In the genomic region with DNA sequence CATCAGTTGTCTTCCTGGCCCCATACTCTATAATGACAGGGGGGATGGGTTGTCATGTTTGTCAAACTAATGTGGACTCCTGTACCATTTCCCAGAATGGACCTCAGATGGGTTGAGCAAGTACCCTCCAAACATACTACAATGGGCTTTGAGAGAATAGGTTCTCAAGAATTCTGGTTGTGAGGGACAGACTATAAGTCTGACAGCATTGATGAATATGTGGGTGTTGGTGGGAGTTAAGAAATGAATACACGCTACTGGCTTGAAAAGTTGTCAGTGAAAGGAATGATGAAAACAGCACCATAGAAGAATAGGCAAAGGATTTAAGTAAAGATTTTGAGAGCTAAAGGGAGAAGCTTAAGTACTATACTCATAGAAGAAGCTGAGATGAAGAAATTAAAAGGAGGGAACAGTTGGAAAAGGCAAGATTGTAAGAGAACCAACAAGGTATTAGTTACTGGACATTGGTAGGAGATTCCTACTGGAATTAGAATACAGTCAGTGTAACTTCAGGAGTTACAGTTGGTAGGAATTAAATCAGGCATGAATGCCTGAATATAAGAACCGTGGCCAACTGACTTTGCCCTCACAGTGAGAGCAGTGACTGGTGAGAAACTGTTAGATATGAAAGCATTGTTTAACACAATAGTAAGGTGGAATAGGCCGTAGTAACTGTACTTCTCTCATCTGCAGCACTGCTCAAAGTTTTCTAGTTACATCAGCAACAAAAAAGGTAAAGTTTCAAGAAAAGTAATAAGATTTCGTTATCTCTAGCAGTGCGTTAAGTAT, we compare ENCODE assay signal across 15 cellular contexts.
DNase-seq lines count a peak whose midpoint lies in the region; ATAC-seq, FAIRE-seq and TF ChIP-seq lines count a peak whose summit lies in the region.
"Had no signal": no experiment of that assay in that cellular context is flagged by ENCODE, and none has a peak within 500 bp of the region (broad histone marks: within the 10 kb centered on the region; RNA-seq: fewer than 3 reads in every experiment).

No MANE protein-coding gene starts in this region.

- no peaks in the 10 kb centered on the region for H4K20me1 ChIP-seq in H9 (ENCODE audit: control insufficient read depth, insufficient read depth, insufficient read length)
- H4K20me1 ChIP-seq in mammary epithelial cell (ENCODE audit: insufficient read depth, low read length), result no peaks in the 10 kb centered on the region

- no peak overlapping the region for H2BK15ac ChIP-seq in H9 (ENCODE audit: low read depth, low read length)

- H4K5ac ChIP-seq in H9 (ENCODE audit: insufficient read length, low read depth, low read length), result no peak overlapping the region

- no peaks in the 10 kb centered on the region for H3K9me3 Mint-ChIP-seq in CD4-positive, CD25-positive, alpha-beta regulatory T cell
- H3K9me3 Mint-ChIP-seq in naive B cell (no peaks in the 10 kb centered on the region), H9 (no peaks in the 10 kb centered on the region)

- H3K18ac ChIP-seq in H9 (ENCODE audit: insufficient read length, low read depth, low read length), result no peak overlapping the region

- ATAC-seq in CD4-positive, CD25-positive, alpha-beta regulatory T cell (ENCODE audit: low read depth in 2 of 2), result no peak
- no peak for ATAC-seq in naive B cell (ENCODE audit: low read depth in 2 of 2)

- H3K79me2 ChIP-seq in H9 (ENCODE audit: insufficient read depth, low read length), result no peaks in the 10 kb centered on the region
- H3K79me2 ChIP-seq in mammary epithelial cell (ENCODE audit: insufficient read depth, low read length), result peaks cover 61% of the 10 kb centered on the region

- no peak overlapping the region for H3K56ac ChIP-seq in H9 (ENCODE audit: insufficient read length, low read depth, low read length)

- intact Hi-C loops in mammary epithelial cell (cut with micrococcal nuclease), result no loop called here

- H3K36me3 ChIP-seq in CD4-positive, CD25-positive, alpha-beta regulatory T cell (ENCODE audit: control insufficient read depth, insufficient read depth, low read length), result peaks cover 7% of the 10 kb centered on the region
- H3K36me3 ChIP-seq in mammary epithelial cell (ENCODE audit: insufficient read depth, low read length), result no peaks in the 10 kb centered on the region
- H3K36me3 ChIP-seq: brain microvascular endothelial cell, thyroid gland had no signal

- DNase-seq in CD4-positive, CD25-positive, alpha-beta regulatory T cell, result no peak
- peak; percentile 55 for DNase-seq in astrocyte of the hippocampus (ENCODE audit: low read depth, low spot score)
- no peak for DNase-seq in naive B cell
- DNase-seq in H9, result no peak
- DNase-seq in mammary epithelial cell, result no peak
- DNase-seq in iPS-NIHi11 (ENCODE audit: low spot score), result no peak
- DNase-seq: activated CD4-positive, alpha-beta T cell treated with anti-CD3 and anti-CD28 coated beads, Interleukin-2, amount 50 U/mL, for 4 hours; brain microvascular endothelial cell; COR-L47; H7; hypothalamus; midbrain; NCI-H1417; thyroid gland had no signal

- no peaks in the 10 kb centered on the region for H3K23me2 ChIP-seq in H9 (ENCODE audit: insufficient read length, low read depth, low read length, poor library complexity, severe bottlenecking)

- CTCF ChIA-PET in mammary epithelial cell (lab: Charles Lee; ENCODE audit: low non-redundant PET), result no interaction called here

- no peaks in the 10 kb centered on the region for H3K9me3 ChIP-seq in CD4-positive, CD25-positive, alpha-beta regulatory T cell (ENCODE audit: control insufficient read depth in 2 of 2, low read length in 2 of 2)
- H3K9me3 ChIP-seq in H9 (ENCODE audit: control insufficient read depth, low read depth, low read length), result no peaks in the 10 kb centered on the region
- H3K9me3 ChIP-seq in mammary epithelial cell (replicated peaks; ENCODE audit: insufficient read depth, low read length), result no peaks in the 10 kb centered on the region
- H3K9me3 ChIP-seq: thyroid gland had no signal

- H3T11ph ChIP-seq in H9 (ENCODE audit: low read length), result no peak overlapping the region

- in situ Hi-C loops in mammary epithelial cell (cut with MboI; ENCODE audit: low sequenced_read_pairs in 2 of 2), result no loop called here

- H3K9ac ChIP-seq in H9 (ENCODE audit: extremely low read depth, insufficient read length, low read length), result no peak overlapping the region
- H3K9ac ChIP-seq in mammary epithelial cell (ENCODE audit: insufficient read depth, low read length), result no peak overlapping the region

- no TSS peak for BruUV-seq in mammary epithelial cell (replicated peaks; lab: Mats Ljungman, UMichigan)

- H2BK120ac ChIP-seq in H9 (ENCODE audit: low read depth, low read length, poor library complexity, severe bottlenecking), result no peak overlapping the region

- H3K27me3 Mint-ChIP-seq in CD4-positive, CD25-positive, alpha-beta regulatory T cell, result no peaks in the 10 kb centered on the region
- H3K27me3 Mint-ChIP-seq in naive B cell (no peaks in the 10 kb centered on the region), H9 (ENCODE audit: low read depth) (no peaks in the 10 kb centered on the region)

- H3K4me3 ChIP-seq in CD4-positive, CD25-positive, alpha-beta regulatory T cell (ENCODE audit: low read depth, low read length), result no peak overlapping the region
- no peak overlapping the region for H3K4me3 ChIP-seq in mammary epithelial cell (replicated peaks in 1 of 3; ENCODE audit: insufficient read depth in 1 of 3, low read depth in 2 of 3, low read length in 3 of 3)
- H3K4me3 ChIP-seq: thyroid gland had no signal

- H3K4ac ChIP-seq in H9 (ENCODE audit: low read depth, low read length), result no peak overlapping the region

- peak overlapping the region; percentile 16 to 64 (median 23) for H3K27ac Mint-ChIP-seq in CD4-positive, CD25-positive, alpha-beta regulatory T cell
- H3K27ac Mint-ChIP-seq in naive B cell (peak overlapping the region in 4 of 6 donors; percentile 2 to 62 (median 50)), H9 (no peak overlapping the region)

- H3K27me3 ChIP-seq in CD4-positive, CD25-positive, alpha-beta regulatory T cell (ENCODE audit: control insufficient read depth, insufficient read depth, low read length), result no peaks in the 10 kb centered on the region
- H3K27me3 ChIP-seq in H9 (ENCODE audit: insufficient read depth, low read length) (no peaks in the 10 kb centered on the region), mammary epithelial cell (ENCODE audit: insufficient read depth, low read length) (no peaks in the 10 kb centered on the region)
- H3K27me3 ChIP-seq: brain microvascular endothelial cell, thyroid gland had no signal

- H2AK5ac ChIP-seq in H9 (ENCODE audit: insufficient read length, low read length), result no peak overlapping the region

- peaks cover 25 to 56% (median 35%) of the 10 kb centered on the region in 4 donors for H3K4me1 Mint-ChIP-seq in CD4-positive, CD25-positive, alpha-beta regulatory T cell
- peaks cover 35 to 45% (median 38%) of the 10 kb centered on the region in 3 donors for H3K4me1 Mint-ChIP-seq in naive B cell
- no peaks in the 10 kb centered on the region for H3K4me1 Mint-ChIP-seq in H9

- no peaks in the 10 kb centered on the region for H3K79me1 ChIP-seq in H9 (ENCODE audit: insufficient read depth, low read depth, low read length, poor library complexity, severe bottlenecking)

- H2BK20ac ChIP-seq in H9 (ENCODE audit: low read depth, low read length, poor library complexity, severe bottlenecking), result no peak overlapping the region

- H4K91ac ChIP-seq in H9 (ENCODE audit: insufficient read length, low read depth, low read length), result no peak overlapping the region

- no peaks in the 10 kb centered on the region for H3K4me1 ChIP-seq in CD4-positive, CD25-positive, alpha-beta regulatory T cell (ENCODE audit: control insufficient read depth, insufficient read depth, low read length, poor library complexity, severe bottlenecking)
- H3K4me1 ChIP-seq in H9 (ENCODE audit: insufficient read depth, low read length) (no peaks in the 10 kb centered on the region), mammary epithelial cell (ENCODE audit: insufficient read depth, low read length) (no peaks in the 10 kb centered on the region)
- H3K4me1 ChIP-seq: thyroid gland had no signal

- H3K4me2 ChIP-seq in H9 (ENCODE audit: insufficient read depth, insufficient read length, low read length) (no peak overlapping the region), mammary epithelial cell (ENCODE audit: insufficient read depth, low read depth, low read length) (no peak overlapping the region)

- H3K4me3 Mint-ChIP-seq in CD4-positive, CD25-positive, alpha-beta regulatory T cell, result no peak overlapping the region
- H3K4me3 Mint-ChIP-seq in naive B cell, result peak overlapping the region in 1 of 8 donors; percentile 1
- no peak overlapping the region for H3K4me3 Mint-ChIP-seq in H9

- dilution Hi-C loops in mammary epithelial cell (cut with HindIII; ENCODE audit: low sequenced_read_pairs), result no loop called here

- H2AFZ ChIP-seq in H9 (ENCODE audit: low read length) (no peak overlapping the region), mammary epithelial cell (ENCODE audit: low read depth, low read length) (no peak overlapping the region)

- H2BK5ac ChIP-seq in H9 (ENCODE audit: insufficient read length, low read length), result no peak overlapping the region

- no peak overlapping the region for H4K8ac ChIP-seq in H9 (replicated peaks; ENCODE audit: insufficient read length, low read depth, low read length)

- no peak overlapping the region for H2BK12ac ChIP-seq in H9 (ENCODE audit: insufficient read length, low read depth, low read length)

- H3K14ac ChIP-seq in H9 (ENCODE audit: insufficient read depth, low read length), result no peak overlapping the region

- no peak overlapping the region for H3K27ac ChIP-seq in CD4-positive, CD25-positive, alpha-beta regulatory T cell (ENCODE audit: insufficient read depth, low read length, poor library complexity, severe bottlenecking)
- H3K27ac ChIP-seq in H9 (ENCODE audit: insufficient read length, low read depth, low read length), result no peak overlapping the region
- no peak overlapping the region for H3K27ac ChIP-seq in mammary epithelial cell (ENCODE audit: insufficient read depth, low read depth, low read length)
- H3K27ac ChIP-seq: brain microvascular endothelial cell, thyroid gland had no signal

- FAIRE-seq in G401.6 (lab: Jason Lieb, UNC), result peak; percentile 30

- no CpG with 5 or more reads among the region's 5 CpGs for WGBS in H9 (ENCODE audit: extremely low coverage, insufficient read length, low lambda C conversion rate)
- 85% methylated on average over 5 of the region's 5 CpGs for WGBS in mammary epithelial cell (ENCODE audit: low coverage, missing lambda C conversion rate)

- no peak overlapping the region for H3K23ac ChIP-seq in H9 (ENCODE audit: insufficient read length, low read depth, low read length)

- H3K36me3 Mint-ChIP-seq in CD4-positive, CD25-positive, alpha-beta regulatory T cell, result peaks cover 24% of the 10 kb centered on the region
- H3K36me3 Mint-ChIP-seq in naive B cell (peaks cover 0 to under 1% of the 10 kb centered on the region in 2 donors), H9 (ENCODE audit: insufficient read depth in 1 of 3, low read depth in 3 of 3) (peaks cover 9 to 19% (median 19%) of the 10 kb centered on the region in 3 experiments; a peak in 6 of 7 replicates)

- TF ChIP-seq CTCF in H9 (conservative IDR thresholded peaks at IDR 0.05) (no peak), mammary epithelial cell (conservative IDR thresholded peaks at IDR 0.05 in 1 of 2, IDR thresholded peaks at IDR 0.05 in 1 of 2; ENCODE audit: extremely low read depth in 1 of 2, insufficient read depth in 1 of 2, low read depth in 1 of 2, low read length in 2 of 2) (no peak)

Comparison
In these comparisons a context has a peak if more than half of its experiments do, and no peak if none do; other contexts are left out.
1. H3K27ac Mint-ChIP-seq: peak in CD4-positive, CD25-positive, alpha-beta regulatory T cell (3 of 3) and naive B cell (4 of 6); none in H9 (0 of 3).